Comparison of ENCODE assay signal across 9 cellular contexts in genomic region chr6:53302678-53303360, GRCh38. TPM values are rescaled to one million over a fixed set of nuclear protein-coding genes. Genes with fewer than 3 reads are reported as not detected.
DNase-seq lines count a peak whose midpoint lies in the region; ATAC-seq and TF ChIP-seq lines count a peak whose summit lies in the region.
"Had no signal": no experiment of that assay in that cellular context is flagged by ENCODE, and none has a peak within 500 bp of the region (broad histone marks: within the 10 kb centered on the region; RNA-seq: fewer than 3 reads in every experiment).

No MANE protein-coding gene starts in this region.

- no peak overlapping the region for H3K4ac ChIP-seq in trophoblast cell (ENCODE audit: low read depth, low read length)

- CTCF ChIA-PET in GM10248 (lab: Yijun Ruan, JAX) = interaction anchor here (1.0 to 2.9 kb wide), 6 partner anchors 11 to 130 kb away, joined by 3 to 10 read pairs (median 3); no protein-coding TSS in a partner anchor

- H3K4me3 ChIP-seq in SJSA1 (peak overlapping the region; percentile 3; the same call in 1 of the 2 replicates), trophoblast cell (ENCODE audit: low read depth, low read length) (no peak overlapping the region)

- DNase-seq in Daoy (ENCODE audit: low read depth) = peak; percentile 83
- peak; percentile 59 to 85 for DNase-seq in SJSA1 (ENCODE audit: low read depth in 1 of 2, low spot score in 2 of 2)
- DNase-seq in trophoblast cell = peak in 1 of 2 donors; percentile 53
- DNase-seq in GM10248 (ENCODE audit: extremely low spot score) = no peak
- DNase-seq in NCI-H2171 treated with DMSO at 0.1 percent for 48 hours (lab: John Stamatoyannopoulos, UW) = no peak
- DNase-seq: H9 had no signal

- no peaks in the 10 kb centered on the region for H3K79me2 ChIP-seq in trophoblast cell (ENCODE audit: control insufficient read depth, insufficient read depth, low read length, poor library complexity)

- H3K79me1 ChIP-seq in trophoblast cell (ENCODE audit: low read length) = peaks cover 2% of the 10 kb centered on the region

- no peak for TF ChIP-seq CTCF in GM10248 (IDR thresholded peaks at IDR 0.05; ENCODE audit: control extremely low read depth, extremely low read depth, low read depth, missing control alignments)

- H3K23ac ChIP-seq in trophoblast cell (ENCODE audit: low read length) = no peak overlapping the region

- no peak overlapping the region for H3K18ac ChIP-seq in trophoblast cell (ENCODE audit: low read length)

- H4K8ac ChIP-seq in trophoblast cell (ENCODE audit: low read depth, low read length) = no peak overlapping the region

- POLR2A ChIA-PET in GM10248 (lab: Yijun Ruan, JAX) = no interaction called here

- no peak overlapping the region for H4K91ac ChIP-seq in trophoblast cell (ENCODE audit: low read depth, low read length)

- H2BK12ac ChIP-seq in trophoblast cell (ENCODE audit: low read length) = no peak overlapping the region

- no peak overlapping the region for H4K12ac ChIP-seq in trophoblast cell (ENCODE audit: low read depth, low read length)

- H2AFZ ChIP-seq in trophoblast cell (ENCODE audit: insufficient read depth, low read length, poor library complexity) = no peak overlapping the region

- no peak overlapping the region for H2BK5ac ChIP-seq in trophoblast cell (ENCODE audit: low read depth, low read length, poor library complexity)

- H3K27me3 ChIP-seq in SJSA1 (replicated peaks) (no peaks in the 10 kb centered on the region), trophoblast cell (ENCODE audit: insufficient read depth, low read length) (no peaks in the 10 kb centered on the region)

- H3K27ac ChIP-seq in SJSA1 (peak overlapping the region; percentile 95), trophoblast cell (ENCODE audit: low read depth, low read length) (peak overlapping the region; percentile 22)

- WGBS in trophoblast cell (ENCODE audit: extremely low coverage, insufficient coverage, insufficient read length) = no CpG with 5 or more reads among the region's 6 CpGs

- H3K36me3 ChIP-seq in SJSA1 (no peaks in the 10 kb centered on the region), trophoblast cell (ENCODE audit: control insufficient read depth in 1 of 2, insufficient read depth in 2 of 2, low read length in 2 of 2) (no peaks in the 10 kb centered on the region)

- H3K4me2 ChIP-seq in trophoblast cell (ENCODE audit: low read length) = no peak overlapping the region

- H3K14ac ChIP-seq in trophoblast cell (ENCODE audit: low read length) = no peak overlapping the region

- no peak overlapping the region for H2BK120ac ChIP-seq in trophoblast cell (ENCODE audit: insufficient read depth, low read length, poor library complexity)

- H3K9me3 ChIP-seq in SJSA1 (replicated peaks) = no peaks in the 10 kb centered on the region
- H3K9me3 ChIP-seq in trophoblast cell (ENCODE audit: insufficient read depth, low read depth, low read length) = no peaks in the 10 kb centered on the region

- peaks cover 43% of the 10 kb centered on the region for H3K4me1 ChIP-seq in SJSA1 (replicated peaks)
- peaks cover 10 to 11% of the 10 kb centered on the region in 2 experiments for H3K4me1 ChIP-seq in trophoblast cell (ENCODE audit: control insufficient read depth in 1 of 2, insufficient read depth in 2 of 2, low read length in 2 of 2)

- H2AK5ac ChIP-seq in trophoblast cell (ENCODE audit: low read length) = no peak overlapping the region

- H3K9ac ChIP-seq in trophoblast cell (ENCODE audit: low read length) = no peak overlapping the region

- ATAC-seq in esophagus mucosa = peak; percentile 82
- ATAC-seq in HG02623 (IDR thresholded peaks at IDR 0.05; ENCODE audit: unreplicated experiment) = no peak
- no peak for ATAC-seq in HG02973 (IDR thresholded peaks at IDR 0.05; ENCODE audit: unreplicated experiment)

RNA-seq across cellular contexts. Expression of gene ELOVL5, which starts 45.9 kb away (rescaled TPM):
- 52.6 and 83.2 TPM in 2 replicates for total RNA-seq in Daoy (2014; rRNA removed; shearing (Covaris generic))
- total RNA-seq in SJSA1 (2014; rRNA removed; shearing (Covaris generic)) = 78.5 and 112 TPM in 2 replicates
- total RNA-seq in esophagus mucosa = 33.1 TPM
- 73.6 and 77.0 TPM in 2 replicates for polyA plus RNA-seq in trophoblast cell (2013)

Comparison
In these comparisons a context has a peak if more than half of its experiments do, and no peak if none do; other contexts are left out.
1. DNase-seq: peak in Daoy (single experiment) and SJSA1 (2 of 2); none in GM10248 (single experiment) and NCI-H2171 treated with DMSO at 0.1 percent for 48 hours (single experiment).